Comparison of ENCODE assay signal across 8 cellular contexts in the genomic region with DNA sequence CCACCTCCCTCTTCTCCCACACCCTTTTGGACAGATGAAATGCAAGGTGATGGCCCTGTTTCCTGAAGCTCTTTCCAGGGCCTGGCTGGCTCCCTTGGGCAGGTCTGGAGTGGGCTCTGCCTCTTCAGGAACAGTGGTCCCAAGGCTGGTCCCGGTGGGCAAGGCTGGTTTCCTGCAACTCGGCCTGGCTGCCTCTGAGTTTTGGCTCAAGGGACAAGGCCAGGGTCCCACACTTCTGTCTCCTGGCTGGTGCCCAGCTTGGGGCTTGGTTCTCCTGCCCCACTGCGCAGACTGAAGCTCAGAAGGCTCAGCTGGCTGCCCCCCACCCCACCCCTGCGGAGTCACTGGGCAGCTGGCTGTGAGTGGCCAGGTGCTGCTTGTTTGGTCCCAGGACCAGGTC. TPM values are rescaled to one million over a fixed set of nuclear protein-coding genes. Genes with fewer than 3 reads are reported as not detected.
DNase-seq lines count a peak whose midpoint lies in the region; ATAC-seq and TF ChIP-seq lines count a peak whose summit lies in the region.

No MANE protein-coding gene starts in this region.

- TF ChIP-seq CTCF in right lobe of liver (IDR thresholded peaks at IDR 0.05) (no peak), tibial nerve (IDR thresholded peaks at IDR 0.05) (no peak)

- peak overlapping the region; percentile 97 for H3K9ac ChIP-seq in adipocyte (ENCODE audit: low read length)

- H3K36me3 ChIP-seq in adipocyte (ENCODE audit: control insufficient read depth, insufficient read depth, low read length, severe bottlenecking) (peaks cover 3% of the 10 kb centered on the region), right lobe of liver (peaks cover 0 to 6% (median 3%) of the 10 kb centered on the region in 4 donors), tibial nerve (peaks cover 0 to 10% (median 7%) of the 10 kb centered on the region in 3 donors)

- H3K9me3 ChIP-seq in adipocyte (ENCODE audit: control insufficient read depth, low read length) (no peaks in the 10 kb centered on the region), right lobe of liver (no peaks in the 10 kb centered on the region), tibial nerve (no peaks in the 10 kb centered on the region)

- TF ChIP-seq POLR2A in right lobe of liver (IDR thresholded peaks at IDR 0.05) (no peak), tibial nerve (IDR thresholded peaks at IDR 0.05) (no peak)

- H3K27ac ChIP-seq in right lobe of liver (no peak overlapping the region), tibial nerve (peak overlapping the region in 3 of 4 donors; percentile 96 to 100 (median 100))

- DNase-seq in activated T-cell treated with anti-CD3 and anti-CD28 coated beads, Interleukin-2, amount 50 U/mL, for 1 hour = peak; percentile 33
- DNase-seq in activated T-cell treated with anti-CD3 and anti-CD28 coated beads, Interleukin-2, amount 50 U/mL, for 48 hours = no peak
- DNase-seq in adipocyte (ENCODE audit: low read depth) (no peak), right lobe of liver (peak; percentile 29 to 53 (median 46)), tibial nerve (ENCODE audit: low spot score in 2 of 2) (no peak), C1 segment of cervical spinal cord (lab: John Stamatoyannopoulos, UW) (no peak), mesenteric fat pad (ENCODE audit: low spot score) (no peak)

- no CpG with 5 or more reads among the region's 4 CpGs for WGBS in right lobe of liver (ENCODE audit: insufficient coverage, low coverage, low lambda C conversion rate, missing lambda C conversion rate)
- WGBS in tibial nerve, 2 donors = 68 to 100% methylated on average over 2 to 4 of the region's 4 CpGs

- no peak for TF ChIP-seq EP300 in tibial nerve (IDR thresholded peaks at IDR 0.05)

- intact Hi-C loops in right lobe of liver (cut with DNase I) = no loop called here

- peak overlapping the region; percentile 83 for H3K4me3 ChIP-seq in adipocyte (ENCODE audit: low read length)
- peak overlapping the region in 1 of 3 donors; percentile 96 for H3K4me3 ChIP-seq in right lobe of liver
- H3K4me3 ChIP-seq in tibial nerve = peak overlapping the region in 2 of 4 donors; percentile 90 to 95

- H3K27me3 ChIP-seq in adipocyte (replicated peaks; ENCODE audit: control insufficient read depth, insufficient read depth, low read length) = no peaks in the 10 kb centered on the region
- H3K27me3 ChIP-seq in right lobe of liver = no peaks in the 10 kb centered on the region
- H3K27me3 ChIP-seq in tibial nerve = no peaks in the 10 kb centered on the region

- ATAC-seq in right lobe of liver (no peak), GM19328 (IDR thresholded peaks at IDR 0.05; ENCODE audit: unreplicated experiment) (no peak)

- peaks cover 41% of the 10 kb centered on the region for H3K4me1 ChIP-seq in adipocyte (ENCODE audit: control insufficient read depth, insufficient read depth, low read length)
- H3K4me1 ChIP-seq in right lobe of liver = peaks cover 0 to 23% (median 2%) of the 10 kb centered on the region in 4 donors
- H3K4me1 ChIP-seq in tibial nerve = peaks cover 0 to 53% (median 48%) of the 10 kb centered on the region in 4 donors

RNA-seq across cellular contexts. Expression of a gene that starts 3.8 kb away (rescaled TPM):
- total RNA-seq in right lobe of liver = 1,000 to 10,000 TPM in 3 of 6 experiments, 100 to 1,000 TPM in 3; 218 to 2,508 (median 1,326) TPM
- total RNA-seq in tibial nerve = 1,000 to 10,000 TPM; 2,372 to 2,875 (median 2,670) TPM
- 1,641 TPM for total RNA-seq in mesenteric fat pad

RNA-seq across cellular contexts. Expression of a gene that starts 11.7 kb away (rescaled TPM):
- total RNA-seq in right lobe of liver (under 1 TPM in 1 of 6 experiments, not detected in 5; 0.22 TPM), tibial nerve (1 to 10 TPM in 3 of 4 donors, under 1 TPM in 1; 0.42 to 4.4 (median 3.7) TPM), mesenteric fat pad (0.39 TPM)

RNA-seq across cellular contexts. Expression of a gene that starts 35.7 kb away (rescaled TPM):
- total RNA-seq in right lobe of liver = 10 to 100 TPM; 13.1 to 17.1 (median 15.2) TPM
- total RNA-seq in tibial nerve = 10 to 100 TPM; 20.1 to 41.7 (median 26.7) TPM
- 25.5 TPM for total RNA-seq in mesenteric fat pad

Comparison
In these comparisons a context has a peak if more than half of its experiments do, and no peak if none do; other contexts are left out.
1. DNase-seq: peak in activated T-cell treated with anti-CD3 and anti-CD28 coated beads, Interleukin-2, amount 50 U/mL, for 1 hour (single experiment) and right lobe of liver (3 of 3); none in activated T-cell treated with anti-CD3 and anti-CD28 coated beads, Interleukin-2, amount 50 U/mL, for 48 hours (0 of 2), adipocyte (single experiment), tibial nerve (0 of 2), C1 segment of cervical spinal cord (0 of 14) and mesenteric fat pad (single experiment).
2. H3K27ac ChIP-seq: peak in tibial nerve (3 of 4); none in right lobe of liver (0 of 3).